ENCODE assay signal across 15 cellular contexts in the genomic region with DNA sequence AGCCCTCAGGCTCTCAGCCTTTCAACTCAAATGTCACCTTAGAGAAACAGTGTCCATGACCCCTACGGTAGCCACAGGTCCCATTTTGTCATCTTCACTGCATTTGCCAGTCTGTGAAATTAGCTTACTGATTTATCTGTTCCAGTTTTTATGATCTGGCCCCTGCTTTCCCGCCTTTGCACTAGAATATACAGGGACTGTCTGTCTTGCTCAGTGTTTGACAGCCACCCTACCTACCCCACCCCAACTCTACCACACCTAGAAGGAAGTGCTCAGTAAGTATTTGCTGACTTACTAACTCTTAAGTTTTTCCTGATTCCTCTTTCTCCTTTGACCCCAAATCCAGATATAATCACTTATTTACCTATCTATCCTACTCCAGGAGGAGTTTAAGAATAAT. TPM values are rescaled to one million over a fixed set of nuclear protein-coding genes. Genes with fewer than 3 reads are reported as not detected.
DNase-seq lines count a peak whose midpoint lies in the region; ATAC-seq and TF ChIP-seq lines count a peak whose summit lies in the region.
"Had no signal": no experiment of that assay in that cellular context is flagged by ENCODE, and none has a peak within 500 bp of the region (broad histone marks: within the 10 kb centered on the region; RNA-seq: fewer than 3 reads in every experiment).

No MANE protein-coding gene starts in this region.

- CTCF ChIA-PET in HCT116 (lab: Charles Lee), result no interaction called here

- no peak overlapping the region for H3K14ac ChIP-seq in mesenchymal stem cell (ENCODE audit: low read length in 2 of 2)

- H2BK15ac ChIP-seq in mesenchymal stem cell (ENCODE audit: low read depth, poor library complexity, severe bottlenecking), result peak overlapping the region; percentile 64

- no peaks in the 10 kb centered on the region for H3K9me2 ChIP-seq in HCT116 (ENCODE audit: insufficient read depth)

- H3K9me3 ChIP-seq in HCT116 (ENCODE audit: control insufficient read depth in 1 of 2, insufficient read depth in 1 of 2, low read depth in 1 of 2, low read length in 2 of 2), result no peaks in the 10 kb centered on the region
- H3K9me3 ChIP-seq in mesenchymal stem cell (ENCODE audit: control insufficient read depth, low read length), result no peaks in the 10 kb centered on the region
- H3K9me3 ChIP-seq in suprapubic skin, result no peaks in the 10 kb centered on the region
- H3K9me3 ChIP-seq: gastrocnemius medialis had no signal

- POLR2A ChIA-PET in HCT116 (lab: Charles Lee), result no interaction called here

- no peaks in the 10 kb centered on the region for H4K20me1 ChIP-seq in HCT116 (ENCODE audit: insufficient read depth)

- H3K27me3 ChIP-seq in HCT116 (ENCODE audit: insufficient read depth, low read length), result no peaks in the 10 kb centered on the region
- H3K27me3 ChIP-seq in mesenchymal stem cell (ENCODE audit: control insufficient read depth in 1 of 2, insufficient read depth in 1 of 2, low read length in 2 of 2), result no peaks in the 10 kb centered on the region
- no peaks in the 10 kb centered on the region for H3K27me3 ChIP-seq in suprapubic skin
- H3K27me3 ChIP-seq: gastrocnemius medialis had no signal

- H3K18ac ChIP-seq in mesenchymal stem cell (ENCODE audit: low read depth in 1 of 2, low read length in 2 of 2), result peak overlapping the region; percentile 50 to 52

- RAD21 ChIA-PET in HCT116 (lab: Charles Lee; ENCODE audit: low non-redundant PET in 1 of 2, low total read pairs in 2 of 2, uncharacterized antibody in 2 of 2, unreplicated experiment in 2 of 2), result interaction anchor here in 1 of 2 experiments (0.6 kb wide), 1 partner anchor 793 kb away, joined by 3 read pairs; no protein-coding TSS in a partner anchor

- H3K4me3 ChIP-seq in HCT116 (replicated peaks in 1 of 2; ENCODE audit: low read depth in 1 of 2, low read length in 2 of 2) (no peak overlapping the region), mesenchymal stem cell (ENCODE audit: insufficient read depth in 1 of 2, low read depth in 1 of 2, low read length in 2 of 2) (no peak overlapping the region), suprapubic skin (no peak overlapping the region)
- H3K4me3 ChIP-seq: gastrocnemius medialis had no signal

- TF ChIP-seq EP300 in suprapubic skin (IDR thresholded peaks at IDR 0.05), result no peak

- ATAC-seq in HCT116 (no peak), left ventricle myocardium superior (no peak)
- ATAC-seq: gastrocnemius medialis had no signal

- H3K4me1 ChIP-seq in HCT116 (ENCODE audit: control insufficient read depth in 1 of 2, insufficient read depth in 2 of 2, low read length in 2 of 2) (peaks cover 19 to 50% of the 10 kb centered on the region in 2 experiments), mesenchymal stem cell (ENCODE audit: control insufficient read depth, insufficient read depth, low read depth, low read length) (peaks cover 14% of the 10 kb centered on the region), suprapubic skin (peaks cover 28% of the 10 kb centered on the region)

- peaks cover 55% of the 10 kb centered on the region for H3K4me1 Mint-ChIP-seq in brain

- peaks cover 5% of the 10 kb centered on the region for H3K79me1 ChIP-seq in mesenchymal stem cell (replicated peaks; ENCODE audit: low read length, poor library complexity, severe bottlenecking)

- no peak overlapping the region for H4K91ac ChIP-seq in mesenchymal stem cell (ENCODE audit: low read length)

- H3K4me2 ChIP-seq in HCT116 (ENCODE audit: low read length) (peak overlapping the region; percentile 32), mesenchymal stem cell (ENCODE audit: low read length, poor library complexity, severe bottlenecking) (no peak overlapping the region)

- peak overlapping the region; percentile 74 for H2BK5ac ChIP-seq in mesenchymal stem cell (ENCODE audit: low read depth, low read length, poor library complexity, severe bottlenecking)

- no TSS peak for BruUV-seq in HCT116 (replicated peaks; lab: Mats Ljungman, UMichigan)

- H2AFZ ChIP-seq in HCT116 (ENCODE audit: low read depth, low read length, poor library complexity, severe bottlenecking), result no peak overlapping the region
- H2AFZ ChIP-seq in mesenchymal stem cell (ENCODE audit: low read depth, low read length), result no peak overlapping the region

- no peak for TF ChIP-seq RAD21 in HCT116 (IDR thresholded peaks at IDR 0.05; ENCODE audit: low read depth)

- H3K27ac Mint-ChIP-seq in brain, result peak overlapping the region in 3 of 5 experiments; percentile 89 to 97 (median 93)
- H3K27ac Mint-ChIP-seq: activated naive CD8-positive, alpha-beta T cell treated with anti-CD3 and anti-CD28 coated beads for 36 hours; CD4-positive, alpha-beta T cell had no signal

- TF ChIP-seq POLR2A in HCT116 (IDR thresholded peaks at IDR 0.05; ENCODE audit: borderline replicate concordance, extremely low read depth, insufficient read depth, insufficient read length) (no peak), suprapubic skin (IDR thresholded peaks at IDR 0.05) (no peak)

- H2BK120ac ChIP-seq in mesenchymal stem cell (ENCODE audit: low read depth, low read length), result peak overlapping the region; percentile 86

- H4K8ac ChIP-seq in mesenchymal stem cell (ENCODE audit: low read length), result peak overlapping the region; percentile 27

- H2BK12ac ChIP-seq in mesenchymal stem cell (ENCODE audit: low read length in 2 of 2), result peak overlapping the region; percentile 87 to 95

- TF ChIP-seq CTCF in HCT116 (IDR thresholded peaks at IDR 0.05 in 2 of 3, conservative IDR thresholded peaks at IDR 0.05 in 1 of 3; ENCODE audit: borderline replicate concordance in 1 of 3, insufficient read depth in 1 of 3, low read depth in 2 of 3, low read length in 2 of 3), result no peak
- TF ChIP-seq CTCF in brain (conservative IDR thresholded peaks at IDR 0.05), result no peak
- TF ChIP-seq CTCF in suprapubic skin (IDR thresholded peaks at IDR 0.05), result no peak

- peak overlapping the region in 1 of 2 experiments; percentile 73 for H3K4ac ChIP-seq in mesenchymal stem cell (ENCODE audit: low read depth in 1 of 2, low read length in 2 of 2)

- intact Hi-C loops in HCT116 (cut with micrococcal nuclease), result no loop called here
- intact Hi-C loops in left ventricle myocardium superior (cut with micrococcal nuclease), result no loop called here

- WGBS in mesenchymal stem cell, result 63% methylated on average over 2 of the region's 2 CpGs
- WGBS in suprapubic skin, result 83% methylated on average over 2 of the region's 2 CpGs

- no peaks in the 10 kb centered on the region for H3K79me2 ChIP-seq in HCT116 (ENCODE audit: insufficient read depth, low read length)

- H3K27me3 Mint-ChIP-seq in brain, result no peaks in the 10 kb centered on the region
- H3K27me3 Mint-ChIP-seq: activated naive CD8-positive, alpha-beta T cell treated with anti-CD3 and anti-CD28 coated beads for 36 hours; CD4-positive, alpha-beta T cell had no signal

- H3K9me3 Mint-ChIP-seq in brain, result no peaks in the 10 kb centered on the region
- H3K9me3 Mint-ChIP-seq: activated naive CD8-positive, alpha-beta T cell treated with anti-CD3 and anti-CD28 coated beads for 36 hours; CD4-positive, alpha-beta T cell had no signal

- no peaks in the 10 kb centered on the region for H3K36me3 ChIP-seq in HCT116 (ENCODE audit: control insufficient read depth in 1 of 2, insufficient read depth in 2 of 2, low read length in 2 of 2)
- H3K36me3 ChIP-seq in mesenchymal stem cell (ENCODE audit: control insufficient read depth in 1 of 2, insufficient read depth in 2 of 2, low read depth in 1 of 2, low read length in 2 of 2), result peaks cover 0 to 19% of the 10 kb centered on the region in 2 experiments
- no peaks in the 10 kb centered on the region for H3K36me3 ChIP-seq in suprapubic skin
- H3K36me3 ChIP-seq: gastrocnemius medialis had no signal

- H3K27ac ChIP-seq in HCT116 (ENCODE audit: low read depth, low read length), result no peak overlapping the region
- peak overlapping the region; percentile 94 for H3K27ac ChIP-seq in mesenchymal stem cell (ENCODE audit: low read length, poor library complexity, severe bottlenecking)
- peak overlapping the region; percentile 26 for H3K27ac ChIP-seq in suprapubic skin
- no peak overlapping the region for H3K27ac ChIP-seq in substantia nigra (ENCODE audit: low read depth, low read length, poor library complexity, severe bottlenecking)
- H3K27ac ChIP-seq: gastrocnemius medialis had no signal

- peak overlapping the region; percentile 71 for H2AK5ac ChIP-seq in mesenchymal stem cell (ENCODE audit: low read length, severe bottlenecking)

- H3K36me3 Mint-ChIP-seq in brain, result no peaks in the 10 kb centered on the region

- H3K23ac ChIP-seq in mesenchymal stem cell (ENCODE audit: low read length in 2 of 2), result no peak overlapping the region

- no peak overlapping the region for H3K9ac ChIP-seq in HCT116 (ENCODE audit: low read length)
- H3K9ac ChIP-seq in mesenchymal stem cell (ENCODE audit: low read length), result no peak overlapping the region

- no peak for DNase-seq in HCT116 (ENCODE audit: low read depth, low spot score)
- DNase-seq in mesenchymal stem cell, result no peak
- DNase-seq in suprapubic skin (ENCODE audit: low spot score in 2 of 2), result no peak
- no peak for DNase-seq in substantia nigra (lab: John Stamatoyannopoulos, UW)
- no peak for DNase-seq in T-helper 1 cell
- DNase-seq in SKM-1 treated with dmso at 0.1 percent for 144 hours (lab: John Stamatoyannopoulos, UW; ENCODE audit: unreplicated experiment), result no peak
- no peak for DNase-seq in left ventricle myocardium superior
- DNase-seq: activated CD8-positive, alpha-beta memory T cell treated with anti-CD3 and anti-CD28 coated beads, Interleukin-2, amount 50 U/mL, for 48 hours; activated naive CD8-positive, alpha-beta T cell treated with anti-CD3 and anti-CD28 coated beads for 36 hours; CD4-positive, alpha-beta T cell; gastrocnemius medialis; KG1; NCI-H187 treated with DMSO at 0.1 percent for 48 hours; nucleus accumbens had no signal

- no peak overlapping the region for H3K4me3 Mint-ChIP-seq in brain
- H3K4me3 Mint-ChIP-seq: activated naive CD8-positive, alpha-beta T cell treated with anti-CD3 and anti-CD28 coated beads for 36 hours; CD4-positive, alpha-beta T cell had no signal

TF ChIP-seq in HCT116, 20 proteins besides CTCF, POLR2A, EP300 and RAD21 (continues in another document):
- TF ChIP-seq SRF (IDR thresholded peaks at IDR 0.05; ENCODE audit: low read depth), result no peak
- no peak for TF ChIP-seq CBX3 (IDR thresholded peaks at IDR 0.05; ENCODE audit: low read depth)
- no peak for TF ChIP-seq YY1 (IDR thresholded peaks at IDR 0.05; ENCODE audit: extremely low read depth, insufficient replicate concordance, low read depth, low read length)
- no peak for TF ChIP-seq CEBPB (IDR thresholded peaks at IDR 0.05; ENCODE audit: low read depth)
- no peak for TF ChIP-seq EZH2 (IDR thresholded peaks at IDR 0.05)
- TF ChIP-seq EGR1 (IDR thresholded peaks at IDR 0.05; ENCODE audit: low read depth), result no peak
- no peak for TF ChIP-seq ELF1 (IDR thresholded peaks at IDR 0.05; ENCODE audit: borderline replicate concordance, low read depth)

RNA-seq across cellular contexts. Expression of a gene that starts 49.5 kb away (rescaled TPM):
- total RNA-seq in HCT116 (2021; ENCODE audit: unreplicated experiment), result 49.8 TPM
- polyA plus RNA-seq in HCT116 (2012), result 15.1 and 19.0 TPM in 2 replicates
- polyA plus RNA-seq in brain (ENCODE audit: insufficient read depth, low read depth, low replicate concordance), result 7.1 TPM
- 52.7 TPM for polyA plus RNA-seq in mesenchymal stem cell (2013, experiment 1 of 2)
- polyA plus RNA-seq in mesenchymal stem cell (2013, experiment 2 of 2), result 51.1 TPM
- 10 to 100 TPM; 10.9 to 24.5 (median 14.1) TPM for total RNA-seq in suprapubic skin
- 22.3 TPM for total RNA-seq in left ventricle myocardium superior

Comparison
In these comparisons a context has a peak if more than half of its experiments do, and no peak if none do; other contexts are left out.
1. H3K27ac ChIP-seq: peak in mesenchymal stem cell (single experiment) and suprapubic skin (single experiment); none in HCT116 (single experiment) and substantia nigra (single experiment).